In the genomic region with DNA sequence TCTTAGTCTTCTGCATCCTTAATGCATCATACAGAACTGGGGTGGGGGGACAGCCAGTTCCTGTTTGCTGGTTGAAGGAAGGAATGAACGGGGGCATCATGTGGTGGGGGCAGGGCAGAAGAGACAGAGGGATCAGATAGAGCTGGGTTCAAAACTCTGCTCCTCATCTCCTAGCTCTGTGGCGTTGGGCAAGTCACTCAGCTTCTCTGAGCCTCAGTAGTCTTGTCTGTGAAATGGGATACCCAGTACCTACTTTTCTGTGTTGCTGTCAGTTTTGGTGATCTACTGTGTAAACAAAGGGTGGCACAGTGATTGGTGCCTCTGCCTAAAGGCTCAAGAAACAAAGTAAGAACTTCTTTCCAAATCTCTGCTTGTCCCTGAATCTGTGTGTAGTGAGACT, we compare ENCODE assay signal across 20 cellular contexts. TPM values are rescaled to one million over a fixed set of nuclear protein-coding genes. Genes with fewer than 3 reads are reported as not detected.
DNase-seq lines count a peak whose midpoint lies in the region; ATAC-seq, FAIRE-seq and TF ChIP-seq lines count a peak whose summit lies in the region.
"Had no signal": no experiment of that assay in that cellular context is flagged by ENCODE, and none has a peak within 500 bp of the region (broad histone marks: within the 10 kb centered on the region; RNA-seq: fewer than 3 reads in every experiment).

No MANE protein-coding gene starts in this region.

- FAIRE-seq in A549 (lab: Jason Lieb, UNC), result no peak
- no peak for FAIRE-seq in K562 (lab: Jason Lieb, UNC)
- no peak for FAIRE-seq in urothelium cell line (lab: Jason Lieb, UNC)
- FAIRE-seq: GM12878, GM18507, GM19239, H54 had no signal

- H3K9me1 ChIP-seq in K562 (ENCODE audit: control insufficient read depth, insufficient read depth, low read length), result no peaks in the 10 kb centered on the region

- TF ChIP-seq RAD21 in A549 (conservative IDR thresholded peaks at IDR 0.05 in 1 of 2, IDR thresholded peaks at IDR 0.05 in 1 of 2) (no peak), K562 (CRISPR knock-in tag; conservative IDR thresholded peaks at IDR 0.05 in 1 of 2, IDR thresholded peaks at IDR 0.05 in 1 of 2) (no peak)

- ATAC-seq in A549 (no peak), K562 (no peak), esophagus mucosa (peak; percentile 0), right lobe of liver (no peak), GM18517 (IDR thresholded peaks at IDR 0.05; ENCODE audit: unreplicated experiment) (no peak), GM18861 (IDR thresholded peaks at IDR 0.05; ENCODE audit: unreplicated experiment) (no peak)
- ATAC-seq: GM12878, HCT116 had no signal

- 32% methylated on average over 2 of the region's 2 CpGs for WGBS in A549 (ENCODE audit: missing lambda C conversion rate)
- 0% methylated on average over 2 of the region's 2 CpGs for WGBS in K562 (ENCODE audit: insufficient coverage, low coverage, missing lambda C conversion rate)
- WGBS in right lobe of liver (ENCODE audit: insufficient coverage, low coverage, low lambda C conversion rate, missing lambda C conversion rate), result 33% methylated on average over 2 of the region's 2 CpGs
- 33 to 50% methylated on average over 1 to 2 of the region's 2 CpGs for WGBS in esophagus squamous epithelium, 2 donors

- in situ Hi-C loops in K562 (cut with MboI), result no loop called here

- H3K4me2 ChIP-seq in A549 (no peak overlapping the region), K562 (ENCODE audit: insufficient read depth, low read length) (no peak overlapping the region)
- H3K4me2 ChIP-seq: BLaER1 treated with 17β-estradiol and CSF1 and Interleukin-3, amounts not matched to agents 10 nM and 100 nM had no signal

- H3K36me3 ChIP-seq in K562 (ENCODE audit: control insufficient read depth, insufficient read depth, low read length) (no peaks in the 10 kb centered on the region), right lobe of liver (no peaks in the 10 kb centered on the region), esophagus squamous epithelium (no peaks in the 10 kb centered on the region)
- H3K36me3 ChIP-seq: BLaER1 treated with 17β-estradiol and CSF1 and Interleukin-3, amounts not matched to agents 10 nM and 100 nM had no signal

- intact Hi-C loops in K562 (cut with micrococcal nuclease), result no loop called here
- intact Hi-C loops in right lobe of liver (cut with DNase I), result no loop called here
- intact Hi-C loops in esophagus squamous epithelium (cut with DNase I), result no loop called here

- H3K79me2 ChIP-seq in K562 (ENCODE audit: control insufficient read depth, insufficient read depth, low read length), result no peaks in the 10 kb centered on the region

- H3K27me3 ChIP-seq in K562 (ENCODE audit: control insufficient read depth in 2 of 2, insufficient read depth in 2 of 2, low read length in 2 of 2) (peaks cover 0 to 4% of the 10 kb centered on the region in 2 experiments; a peak in 1 of 5 replicates), right lobe of liver (no peaks in the 10 kb centered on the region), esophagus squamous epithelium (peaks cover 0 to 31% (median 0%) of the 10 kb centered on the region in 4 donors)
- H3K27me3 ChIP-seq: BLaER1 treated with 17β-estradiol and CSF1 and Interleukin-3, amounts not matched to agents 10 nM and 100 nM had no signal

- no peak overlapping the region for H3K9ac ChIP-seq in K562 (ENCODE audit: insufficient read depth in 1 of 2, low read depth in 2 of 2, low read length in 2 of 2)
- H3K9ac ChIP-seq: BLaER1 treated with 17β-estradiol and CSF1 and Interleukin-3, amounts not matched to agents 10 nM and 100 nM had no signal

- TF ChIP-seq POLR2A in A549 (IDR thresholded peaks at IDR 0.05; ENCODE audit: low read length) (no peak), K562 (conservative IDR thresholded peaks at IDR 0.05) (no peak), right lobe of liver (IDR thresholded peaks at IDR 0.05) (no peak), esophagus squamous epithelium (IDR thresholded peaks at IDR 0.05) (no peak)

- BruUV-seq in K562 (replicated peaks; lab: Mats Ljungman, UMichigan), result no TSS peak

- H3K9me3 ChIP-seq in A549, result no peaks in the 10 kb centered on the region
- H3K9me3 ChIP-seq in K562 (replicated peaks; ENCODE audit: control insufficient read depth, insufficient read depth, low read depth, low read length), result no peaks in the 10 kb centered on the region
- H3K9me3 ChIP-seq in right lobe of liver, result no peaks in the 10 kb centered on the region
- peaks cover 0 to 7% (median 0%) of the 10 kb centered on the region in 3 donors for H3K9me3 ChIP-seq in esophagus squamous epithelium

- H3K4me3 ChIP-seq in A549, result no peak overlapping the region
- H3K4me3 ChIP-seq in K562, result no peak overlapping the region
- no peak overlapping the region for H3K4me3 ChIP-seq in right lobe of liver
- no peak overlapping the region for H3K4me3 ChIP-seq in esophagus squamous epithelium
- H3K4me3 ChIP-seq: BLaER1 treated with 17β-estradiol and CSF1 and Interleukin-3, amounts not matched to agents 10 nM and 100 nM; GM12878 had no signal

- H3K27ac ChIP-seq in A549 (no peak overlapping the region), K562 (ENCODE audit: extremely low read depth, low read depth, low read length) (no peak overlapping the region), right lobe of liver (peak overlapping the region in 2 of 3 donors; percentile 28 to 84), esophagus squamous epithelium (no peak overlapping the region)
- H3K27ac ChIP-seq: 22Rv1; BLaER1 treated with 17β-estradiol and CSF1 and Interleukin-3, amounts not matched to agents 10 nM and 100 nM had no signal

- no peak for TF ChIP-seq CTCF in A549 (IDR thresholded peaks at IDR 0.05)
- no peak for TF ChIP-seq CTCF in K562 (IDR thresholded peaks at IDR 0.05 in 2 of 3, conservative IDR thresholded peaks at IDR 0.05 in 1 of 3; ENCODE audit: insufficient read depth in 2 of 3, low read depth in 1 of 3, low read length in 3 of 3)
- no peak for TF ChIP-seq CTCF in right lobe of liver (IDR thresholded peaks at IDR 0.05)
- no peak for TF ChIP-seq CTCF in esophagus squamous epithelium (IDR thresholded peaks at IDR 0.05)

- DNase-seq in A549 (ENCODE audit: low read depth in 1 of 2, low spot score in 1 of 2) (no peak), K562 (ENCODE audit: extremely low read depth in 1 of 4, low spot score in 3 of 4) (no peak), right lobe of liver (no peak), urothelium cell line (ENCODE audit: low spot score) (no peak), esophagus squamous epithelium (lab: John Stamatoyannopoulos, UW) (no peak)
- DNase-seq: ACHN; CD4-positive, alpha-beta T cell; DMS79 had no signal

- no peak for TF ChIP-seq EP300 in A549 (IDR thresholded peaks at IDR 0.05)
- TF ChIP-seq EP300 in K562 (IDR thresholded peaks at IDR 0.05; ENCODE audit: low read length), result no peak

- H4K20me1 ChIP-seq in K562 (replicated peaks; ENCODE audit: control insufficient read depth, insufficient read depth, low read length), result no peaks in the 10 kb centered on the region; the same call in 1 of the 2 replicates
- H4K20me1 ChIP-seq: BLaER1 treated with 17β-estradiol and CSF1 and Interleukin-3, amounts not matched to agents 10 nM and 100 nM had no signal

- no peak overlapping the region for H2AFZ ChIP-seq in K562 (ENCODE audit: low read depth, low read length)

- H3K4me1 ChIP-seq in A549 (peaks cover 11% of the 10 kb centered on the region; the same call in 2 of the 3 replicates), K562 (replicated peaks in 1 of 2; ENCODE audit: control insufficient read depth in 2 of 2, insufficient read depth in 2 of 2, low read length in 2 of 2) (no peaks in the 10 kb centered on the region), right lobe of liver (peaks cover 0 to 59% (median 29%) of the 10 kb centered on the region in 4 donors), esophagus squamous epithelium (no peaks in the 10 kb centered on the region)
- H3K4me1 ChIP-seq: BLaER1 treated with 17β-estradiol and CSF1 and Interleukin-3, amounts not matched to agents 10 nM and 100 nM had no signal

- POLR2A ChIA-PET in A549 (lab: Yijun Ruan, JAX) (no interaction called here), K562 (lab: Yijun Ruan, JAX) (no interaction called here)

- CTCF ChIA-PET in A549 (lab: Yijun Ruan, JAX), result interaction anchor here (0.8 to 6.7 kb wide), 7 partner anchors 13 to 102 kb away, joined by 3 to 43 read pairs (median 10); no protein-coding TSS in a partner anchor
- CTCF ChIA-PET in K562 (lab: Yijun Ruan, JAX; ENCODE audit: low intra/inter-chr PET ratio), result no interaction called here

TF ChIP-seq in A549, 52 proteins besides CTCF, POLR2A, EP300 and RAD21 (continues in another document):
- TF ChIP-seq KDM1A (IDR thresholded peaks at IDR 0.05; ENCODE audit: low read depth), result peak; percentile 62; the same call in 1 of the 2 replicates

TF ChIP-seq in K562, 482 proteins besides CTCF, POLR2A, EP300 and RAD21 (continues in another document):
- no peak for TF ChIP-seq TAF9B (IDR thresholded peaks at IDR 0.05; ENCODE audit: partially characterized antibody)
- peak; percentile 61 for TF ChIP-seq RBM25 (IDR thresholded peaks at IDR 0.05; ENCODE audit: low read depth, low read length, severe bottlenecking)
- peak; percentile 51; the same call in 1 of the 2 replicates for TF ChIP-seq BCOR (IDR thresholded peaks at IDR 0.05)

RNA-seq across cellular contexts. Expression of gene RHCG, which starts 36.3 kb away (rescaled TPM):
- 11.0 and 16.6 TPM in 2 replicates for polyA plus RNA-seq in A549 (2011; rRNA removed)
- polyA plus RNA-seq in A549 (2012; cell fraction: cytosol; rRNA removed), result 3.9 and 5.4 TPM in 2 replicates
- 12.6 and 13.7 TPM in 2 replicates for polyA plus RNA-seq in A549 (2012; cell fraction: nucleus; rRNA removed)
- 3.1 to 3.7 TPM (median 3.6 TPM) in 3 replicates for polyA plus RNA-seq in A549 (2017; fragmentation: RNase III; extraction: RNeasy Plus Mini Kit Qiagen cat#74134 plus additional on column Dnase treatment)
- 27.0 and 35.6 TPM in 2 replicates for polyA minus RNA-seq in A549 (2011; rRNA and poly(A)+ RNA removed)
- not detected in 2 replicates for total RNA-seq in K562 (2011; cell fraction: chromatin; rRNA removed; ENCODE audit: low replicate concordance)
- not detected in 2 replicates for total RNA-seq in K562 (2011; cell fraction: nucleolus; rRNA removed)
- total RNA-seq in K562 (2011; cell fraction: nucleoplasm; rRNA removed), result not detected in 2 replicates
- total RNA-seq in K562 (2014; rRNA removed), result not detected in 2 replicates
- not detected in 2 replicates for total RNA-seq in K562 (2014; rRNA removed; fragmentation: Illumina TruSeq; extraction: Trizol)
- not detected in 2 replicates for total RNA-seq in K562 (2015; rRNA removed; fragmentation: Illumina TruSeq; extraction: Trizol)
- total RNA-seq in K562 (2021), result not detected in 2 replicates
- not detected in 2 replicates for polyA plus RNA-seq in K562 (2011; rRNA removed)
- not detected in 2 replicates for polyA plus RNA-seq in K562 (2011; cell fraction: cytosol; rRNA removed)
- polyA plus RNA-seq in K562 (2011; cell fraction: nucleus; rRNA removed), result not detected in 2 replicates
- polyA plus RNA-seq in K562 (2012), result not detected in 2 replicates
- polyA plus RNA-seq in K562 (2014; fragmentation: Illumina TruSeq; extraction: Trizol), result not detected in 2 replicates
- polyA plus RNA-seq in K562 (2014; fragmentation: Nextera tagmentation; extraction: Ambion mirVana), result not detected
- not detected in 2 replicates for polyA plus RNA-seq in K562 (2014; rRNA removed)
- polyA minus RNA-seq in K562 (2011; rRNA and poly(A)+ RNA removed), result not detected in 2 replicates
- not detected in 2 replicates for polyA minus RNA-seq in K562 (2011; cell fraction: cytosol; rRNA and poly(A)+ RNA removed)
- not detected in 2 replicates for polyA minus RNA-seq in K562 (2011; cell fraction: nucleus; rRNA and poly(A)+ RNA removed)
- total RNA-seq in esophagus mucosa, result 4,298 TPM
- total RNA-seq in right lobe of liver, result under 1 TPM in 5 of 6 experiments, not detected in 1; 0.20 to 0.82 (median 0.37) TPM
- total RNA-seq in esophagus squamous epithelium, result 1,000 to 10,000 TPM; 2,342 to 7,076 (median 3,336) TPM
- total RNA-seq: CD4-positive, alpha-beta T cell; G401; HT1080 had no signal

Comparison
In these comparisons a context has a peak if more than half of its experiments do, and no peak if none do; other contexts are left out.
1. H3K27ac ChIP-seq: peak in right lobe of liver (2 of 3); none in A549 (0 of 2), K562 (single experiment) and esophagus squamous epithelium (0 of 4).
2. RNA of gene RHCG, which starts 36.3 kb away (total RNA-seq): 4,298 TPM in esophagus mucosa (single experiment) and 2,342 to 7,076 TPM in esophagus squamous epithelium; 0.20 to 0.82 TPM in right lobe of liver and not detected in K562; every median in the first group is over 1,000 times any median in the second.